Comparison of ENCODE assay signal across 1 cellular context in genomic region chr6:41576667-41577066, GRCh38.
TF ChIP-seq lines count a peak whose summit lies in the region.

No MANE protein-coding gene starts in this region.

TF ChIP-seq in GM23338, 12 proteins besides CTCF, POLR2A, EP300 and RAD21 (continued from another document):
- TF ChIP-seq REST (IDR thresholded peaks at IDR 0.05; ENCODE audit: unreplicated experiment) (no peak), EZH2phosphoT487 (IDR thresholded peaks at IDR 0.05; ENCODE audit: unreplicated experiment) (no peak), CREB1 (CRISPR knock-in tag; IDR thresholded peaks at IDR 0.05; ENCODE audit: low read depth) (no peak), JUNB (IDR thresholded peaks at IDR 0.05; ENCODE audit: unreplicated experiment) (no peak), EZH2 (IDR thresholded peaks at IDR 0.05; ENCODE audit: low read depth, unreplicated experiment) (no peak), STAT1 (IDR thresholded peaks at IDR 0.05; ENCODE audit: unreplicated experiment) (no peak)
